ENCODE assay signal across 12 cellular contexts in genomic region chr17:31273511-31273910, GRCh38. TPM values are rescaled to one million over a fixed set of nuclear protein-coding genes. Genes with fewer than 3 reads are reported as not detected.
"Had no signal": no experiment of that assay in that cellular context is flagged by ENCODE, and none has a peak within 500 bp of the region (broad histone marks: within the 10 kb centered on the region; RNA-seq: fewer than 3 reads in every experiment).

No MANE protein-coding gene starts in this region.

- H3K79me2 ChIP-seq: hepatocyte had no signal

- H3K27me3 ChIP-seq: dorsolateral prefrontal cortex, hepatocyte, right atrium auricular region, upper lobe of left lung had no signal

- H3K9me3 ChIP-seq: right atrium auricular region, upper lobe of left lung had no signal

- H2AFZ ChIP-seq: hepatocyte had no signal

- H3K4me2 ChIP-seq: hepatocyte had no signal

- H3K27ac ChIP-seq: hepatocyte, right atrium auricular region, SK-N-MC had no signal

- H3K4me3 ChIP-seq: dorsolateral prefrontal cortex, hepatocyte, right atrium auricular region, SK-N-MC, skin epidermis, upper lobe of left lung had no signal

- DNase-seq: activated CD4-positive, alpha-beta T cell treated with anti-CD3 and anti-CD28 coated beads, Interleukin-2, amount 50 U/mL, for 4 hours; activated naive CD4-positive, alpha-beta T cell treated with anti-CD3 and anti-CD28 coated beads, Interleukin-2, amount 50 U/mL, for 16 hours; activated T-cell treated with anti-CD3 and anti-CD28 coated beads, Interleukin-2, amount 50 U/mL, for 1 hour; dorsolateral prefrontal cortex; natural killer cell; nucleus accumbens; T-helper 17 cell; upper lobe of left lung had no signal

RNA-seq across cellular contexts. Expression of gene OMG, which starts 23.5 kb away (rescaled TPM):
- total RNA-seq: hepatocyte had no signal

RNA-seq across cellular contexts. Expression of gene EVI2B, which starts 40.3 kb away (rescaled TPM):
- total RNA-seq: hepatocyte had no signal
- polyA plus RNA-seq: hepatocyte had no signal
